Comparison of ENCODE assay signal across 8 cellular contexts in genomic region chr5:142108432-142109355, GRCh38. TPM values are rescaled to one million over a fixed set of nuclear protein-coding genes. Genes with fewer than 3 reads are reported as not detected.
A peak's percentile ranks its signal among the peaks of the same experiment; 100 is the strongest.
DNase-seq lines count a peak whose midpoint lies in the region; ATAC-seq and TF ChIP-seq lines count a peak whose summit lies in the region.

Gene NDFIP1, plus strand, starts transcription at chr5:142108779. Its CDS starts 196 bp downstream, at chr5:142108975.

- CTCF ChIA-PET in AG04450 (lab: Charles Lee), result interaction anchor here (0.7 to 1.9 kb wide), 4 partner anchors 35 to 440 kb away, joined by 3 to 12 read pairs (median 3); partner anchors contain the start of gene GNPDA1

- peak within 1 kb of the TSS; percentile 78 for H3K4me3 ChIP-seq in AG04450 (ENCODE audit: low read depth, low read length)

- H3K27ac ChIP-seq in AG04450 (ENCODE audit: low read depth, low read length) (peak within 1 kb of the TSS; percentile 74), cingulate gyrus (ENCODE audit: low read depth, low read length) (peak within 1 kb of the TSS; percentile 100)

- no peaks in the 10 kb centered on the region for H3K27me3 ChIP-seq in AG04450 (ENCODE audit: control insufficient read depth, insufficient read depth, low read length)

- POLR2A ChIA-PET in AG04450 (lab: Yijun Ruan, JAX), result interaction anchor here (1.3 kb wide), 1 partner anchor 140 kb away, joined by 5 read pairs; the partner anchor contains the start of gene RNF14

- no peak for DNase-seq in AG04450 (ENCODE audit: low read depth, low spot score)
- peak; percentile 20 to 74 for DNase-seq in NCI-H446 (lab: John Stamatoyannopoulos, UW)
- peak; percentile 80 to 82 for DNase-seq in activated CD4-positive, alpha-beta T cell treated with anti-CD3 and anti-CD28 coated beads for 4 hours
- peak; percentile 83 to 91 for DNase-seq in left colon
- DNase-seq in stimulated activated CD4-positive, alpha-beta T cell treated with anti-CD3 and anti-CD28 coated beads, Interleukin-1b, Interleukin-23, amount 100 ng/mL, for 4 hours (ENCODE audit: low read depth in 2 of 2), result peak; percentile 67 to 83

- ATAC-seq in GM18868 (IDR thresholded peaks at IDR 0.05; ENCODE audit: unreplicated experiment) (peak; percentile 97), HG03097 (IDR thresholded peaks at IDR 0.05; ENCODE audit: low FRiP score, unreplicated experiment) (peak; percentile 96), left colon (peak; percentile 98)

- intact Hi-C loops in left colon (cut with DNase I, micrococcal nuclease), result no loop called here

- no peaks in the 10 kb centered on the region for H3K9me3 ChIP-seq in AG04450 (ENCODE audit: control insufficient read depth, insufficient read depth, low read length)

- no peak for TF ChIP-seq CTCF in AG04450 (IDR thresholded peaks at IDR 0.05; ENCODE audit: low read depth, low read length)

RNA-seq across cellular contexts. Expression of gene NDFIP1, which starts in this region (rescaled TPM):
- 23.2 and 31.9 TPM in 2 replicates for polyA plus RNA-seq in AG04450 (2011; rRNA removed)
- 9.4 and 17.5 TPM in 2 replicates for polyA minus RNA-seq in AG04450 (2011; rRNA and poly(A)+ RNA removed)
- total RNA-seq in left colon, result 10 to 100 TPM; 54.8 to 57.8 TPM
